1 cellular context compared by ENCODE assay signal in genomic region chr11:742156-742546, GRCh38.
TF ChIP-seq lines count a peak whose summit lies in the region.

No MANE protein-coding gene starts in this region.

TF ChIP-seq in IMR-90, 13 proteins besides CTCF, POLR2A, EP300 and RAD21:
- TF ChIP-seq BHLHE40 (IDR thresholded peaks at IDR 0.05; ENCODE audit: low read depth, low read length) (no peak), RCOR1 (IDR thresholded peaks at IDR 0.05; ENCODE audit: insufficient replicate concordance, low read length) (no peak), USF2 (IDR thresholded peaks at IDR 0.05; ENCODE audit: low read depth, low read length) (no peak), ELK1 (IDR thresholded peaks at IDR 0.05; ENCODE audit: borderline replicate concordance, low read depth, low read length) (no peak), MAZ (IDR thresholded peaks at IDR 0.05; ENCODE audit: borderline replicate concordance, low read depth, low read length) (no peak), CEBPB (IDR thresholded peaks at IDR 0.05; ENCODE audit: low read depth, low read length) (no peak), SMC3 (IDR thresholded peaks at IDR 0.05; ENCODE audit: low read depth, low read length) (no peak), MXI1 (IDR thresholded peaks at IDR 0.05; ENCODE audit: borderline replicate concordance, low read depth, low read length) (no peak), FOS (IDR thresholded peaks at IDR 0.05; ENCODE audit: low read depth, low read length) (no peak), RFX5 (IDR thresholded peaks at IDR 0.05; ENCODE audit: low read depth, low read length) (no peak), NFE2L2 (IDR thresholded peaks at IDR 0.05; ENCODE audit: low read depth, low read length) (no peak), MAFK (IDR thresholded peaks at IDR 0.05; ENCODE audit: low read depth, low read length) (no peak)
